Comparison of ENCODE assay signal across 8 cellular contexts in the genomic region with DNA sequence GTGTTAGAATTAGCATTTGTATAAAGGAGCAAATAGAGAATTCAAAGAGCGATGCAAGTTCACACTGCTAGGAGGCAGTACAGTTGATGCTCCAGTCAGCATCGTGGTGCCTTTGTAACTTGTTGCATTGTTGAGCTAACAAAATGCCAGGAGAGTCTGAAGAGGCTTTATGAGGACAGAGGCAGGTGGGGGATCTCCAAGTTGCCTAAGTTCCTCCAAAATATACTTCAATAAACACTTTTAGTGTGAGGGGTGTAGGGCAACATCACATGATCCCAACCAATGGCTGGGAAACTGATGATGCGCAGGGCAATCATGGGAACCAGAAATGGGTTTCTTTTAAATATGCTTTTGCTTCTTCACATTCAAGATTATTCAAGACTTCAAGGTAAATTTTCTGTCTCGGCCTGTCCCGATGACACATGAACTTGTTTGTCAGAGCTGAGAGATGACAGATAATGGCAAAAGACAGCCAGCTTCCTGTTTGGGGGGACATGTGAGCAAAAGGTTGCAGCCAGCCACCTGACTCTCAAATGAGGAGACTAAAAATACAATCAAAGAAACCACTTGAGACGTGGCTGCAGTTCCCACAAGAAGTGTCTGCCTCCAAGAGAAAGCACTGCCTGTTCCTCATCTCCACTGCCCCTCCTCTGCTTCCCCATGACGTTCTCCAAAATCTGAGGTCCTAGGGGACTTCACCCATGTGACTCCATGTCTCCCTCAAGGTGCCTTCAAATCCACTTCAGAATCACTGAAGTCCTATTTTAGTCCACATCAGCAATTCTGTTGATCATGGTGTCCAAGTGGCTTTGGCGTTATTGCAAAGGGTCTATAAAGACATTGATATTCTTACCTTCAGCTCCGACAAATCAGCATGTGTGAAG. TPM values are rescaled to one million over a fixed set of nuclear protein-coding genes. Genes with fewer than 3 reads are reported as not detected.
A peak's percentile ranks its signal among the peaks of the same experiment; 100 is the strongest.
DNase-seq lines count a peak whose midpoint lies in the region; ATAC-seq, FAIRE-seq and TF ChIP-seq lines count a peak whose summit lies in the region.

No MANE protein-coding gene starts in this region.

- H3K9me3 Mint-ChIP-seq in activated naive CD8-positive, alpha-beta T cell treated with anti-CD3 and anti-CD28 coated beads for 36 hours, result peaks cover 10% of the 10 kb centered on the region

- ATAC-seq in HG02623 (IDR thresholded peaks at IDR 0.05; ENCODE audit: unreplicated experiment) (peak; percentile 73), esophagus mucosa (no peak)

- H3K36me3 ChIP-seq in neuronal stem cell (replicated peaks in 1 of 2; ENCODE audit: control insufficient read depth in 2 of 2, insufficient read depth in 2 of 2, low read length in 2 of 2), result no peaks in the 10 kb centered on the region

- no peak overlapping the region for H2BK5ac ChIP-seq in neuronal stem cell (ENCODE audit: low read length)

- no peak overlapping the region for H2AFZ ChIP-seq in neuronal stem cell (ENCODE audit: low read length)

- no peak overlapping the region for H3K4ac ChIP-seq in neuronal stem cell (ENCODE audit: low read length)

- H3K4me3 ChIP-seq in neuronal stem cell (ENCODE audit: low read length in 2 of 2), result no peak overlapping the region

- H3K4me1 ChIP-seq in neuronal stem cell (ENCODE audit: control insufficient read depth in 2 of 2, insufficient read depth in 1 of 2, low read depth in 1 of 2, low read length in 2 of 2), result peaks cover 9 to 19% of the 10 kb centered on the region in 2 donors

- no peaks in the 10 kb centered on the region for H3K9me3 ChIP-seq in neuronal stem cell (replicated peaks in 1 of 2; ENCODE audit: control insufficient read depth in 2 of 2, insufficient read depth in 1 of 2, low read depth in 1 of 2, low read length in 2 of 2)

- H3K18ac ChIP-seq in neuronal stem cell (ENCODE audit: low read length), result no peak overlapping the region

- H4K8ac ChIP-seq in neuronal stem cell (ENCODE audit: low read depth, low read length), result no peak overlapping the region

- no peak; the same call in 1 of the 2 replicates for TF ChIP-seq POLR2A in GM12891 (IDR thresholded peaks at IDR 0.05; ENCODE audit: low read depth, low read length)

- H3K9ac ChIP-seq in neuronal stem cell (ENCODE audit: low read depth, low read length, poor library complexity), result no peak overlapping the region

- H3K79me1 ChIP-seq in neuronal stem cell (ENCODE audit: low read depth, low read length), result no peaks in the 10 kb centered on the region

- H3K27me3 Mint-ChIP-seq in activated naive CD8-positive, alpha-beta T cell treated with anti-CD3 and anti-CD28 coated beads for 36 hours, result no peaks in the 10 kb centered on the region

- peak overlapping the region; percentile 80 for H3K27ac Mint-ChIP-seq in activated naive CD8-positive, alpha-beta T cell treated with anti-CD3 and anti-CD28 coated beads for 36 hours

- H2BK12ac ChIP-seq in neuronal stem cell (ENCODE audit: low read length), result no peak overlapping the region

- DNase-seq in GM12891 (ENCODE audit: insufficient read length, low spot score), result no peak
- peak; percentile 34 for DNase-seq in OCI-M1 (lab: John Stamatoyannopoulos, UW)
- DNase-seq in activated naive CD8-positive, alpha-beta T cell treated with anti-CD3 and anti-CD28 coated beads for 36 hours, result peak; percentile 43
- DNase-seq in stimulated activated CD8-positive, alpha-beta memory T cell treated with anti-CD3 and anti-CD28 coated beads, Interleukin-15, amount 100 ng/mL, for 24 hours (ENCODE audit: low read depth), result peak; percentile 7
- no peak for DNase-seq in neuronal stem cell (ENCODE audit: low spot score)
- no peak for DNase-seq in NCI-H1436 treated with DMSO at 0.1 percent for 48 hours (lab: John Stamatoyannopoulos, UW)

- no peak overlapping the region for H3K4me3 Mint-ChIP-seq in activated naive CD8-positive, alpha-beta T cell treated with anti-CD3 and anti-CD28 coated beads for 36 hours

- WGBS in neuronal stem cell (ENCODE audit: extremely low coverage in 2 of 2, insufficient read length in 2 of 2, insufficient replicate concordance in 1 of 2), 2 donors, result no CpG with 5 or more reads among the region's 9 CpGs

- peaks cover 73% of the 10 kb centered on the region for H3K4me1 Mint-ChIP-seq in activated naive CD8-positive, alpha-beta T cell treated with anti-CD3 and anti-CD28 coated beads for 36 hours

- H3K27ac ChIP-seq in neuronal stem cell (replicated peaks; ENCODE audit: low read length), result no peak overlapping the region

- H3K23ac ChIP-seq in neuronal stem cell (ENCODE audit: low read depth, low read length, poor library complexity), result no peak overlapping the region

- H3K36me3 Mint-ChIP-seq in activated naive CD8-positive, alpha-beta T cell treated with anti-CD3 and anti-CD28 coated beads for 36 hours, result peaks cover 45% of the 10 kb centered on the region

- no peak overlapping the region for H2BK15ac ChIP-seq in neuronal stem cell (ENCODE audit: low read length)

- FAIRE-seq in GM12891 (lab: Jason Lieb, UNC), result peak; percentile 63

- no peak overlapping the region for H2AK5ac ChIP-seq in neuronal stem cell (ENCODE audit: low read depth, low read length)

- H3K27me3 ChIP-seq in neuronal stem cell (ENCODE audit: control insufficient read depth in 3 of 3, insufficient read depth in 3 of 3, low read depth in 1 of 3, low read length in 3 of 3), result no peaks in the 10 kb centered on the region

- no peak overlapping the region for H3K4me2 ChIP-seq in neuronal stem cell (ENCODE audit: insufficient read depth, low read length, poor library complexity, severe bottlenecking)

- no peak overlapping the region for H2BK120ac ChIP-seq in neuronal stem cell (ENCODE audit: low read depth, low read length)

- no peak overlapping the region for H3K14ac ChIP-seq in neuronal stem cell (ENCODE audit: low read length)

- no peak overlapping the region for H4K91ac ChIP-seq in neuronal stem cell (ENCODE audit: low read depth, low read length, poor library complexity)

TF ChIP-seq in GM12891, 5 proteins besides CTCF, POLR2A, EP300 and RAD21:
- TF ChIP-seq TAF1 (IDR thresholded peaks at IDR 0.05; ENCODE audit: low read depth, low read length) (no peak), SPI1 (IDR thresholded peaks at IDR 0.05; ENCODE audit: low read depth, low read length) (peak; percentile 33), POU2F2 (IDR thresholded peaks at IDR 0.05; ENCODE audit: low read depth, low read length) (peak; percentile 38; the same call in 1 of the 2 replicates), POLR2AphosphoS5 (IDR thresholded peaks at IDR 0.05; ENCODE audit: low read depth, low read length) (peak; percentile 32; the same call in 1 of the 2 replicates), PAX5 (IDR thresholded peaks at IDR 0.05; ENCODE audit: insufficient read depth, low read length, severe bottlenecking) (no peak)

RNA-seq across cellular contexts. Expression of gene KLHL6, which starts 39.3 kb away (rescaled TPM):
- 9.8 TPM for polyA plus RNA-seq in GM12891 (2012; ENCODE audit: low read depth, missing spikeins)
- total RNA-seq in activated naive CD8-positive, alpha-beta T cell treated with anti-CD3 and anti-CD28 coated beads for 36 hours, result 10 to 100 TPM; 26.6 to 26.8 TPM
- polyA plus RNA-seq in neuronal stem cell (2013, experiment 1 of 2), result 0.14 TPM
- 0.15 TPM for polyA plus RNA-seq in neuronal stem cell (2013, experiment 2 of 2)
- 0.76 TPM for total RNA-seq in esophagus mucosa

Comparison
In these comparisons a context has a peak if more than half of its experiments do, and no peak if none do; other contexts are left out.
1. DNase-seq: peak in OCI-M1 (single experiment), activated naive CD8-positive, alpha-beta T cell treated with anti-CD3 and anti-CD28 coated beads for 36 hours (single experiment) and stimulated activated CD8-positive, alpha-beta memory T cell treated with anti-CD3 and anti-CD28 coated beads, Interleukin-15, amount 100 ng/mL, for 24 hours (single experiment); none in GM12891 (single experiment), neuronal stem cell (single experiment) and NCI-H1436 treated with DMSO at 0.1 percent for 48 hours (single experiment).
2. RNA of gene KLHL6, which starts 39.3 kb away (total RNA-seq): 26.6 to 26.8 TPM in activated naive CD8-positive, alpha-beta T cell treated with anti-CD3 and anti-CD28 coated beads for 36 hours; 0.76 TPM in esophagus mucosa (single experiment); every median in the first group is over 10 times any median in the second.